ENCODE assay signal across 21 cellular contexts in genomic region chr5:95739857-95740256, GRCh38. TPM values are rescaled to one million over a fixed set of nuclear protein-coding genes. Genes with fewer than 3 reads are reported as not detected.
"Had no signal": no experiment of that assay in that cellular context is flagged by ENCODE, and none has a peak within 500 bp of the region (broad histone marks: within the 10 kb centered on the region; RNA-seq: fewer than 3 reads in every experiment).

No MANE protein-coding gene starts in this region.

- H3K36me3 ChIP-seq: lower lobe of right lung, neural progenitor cell had no signal

- H3K4me1 ChIP-seq: foreskin keratinocyte, neural progenitor cell had no signal

- DNase-seq: activated CD4-positive, alpha-beta T cell treated with anti-CD3 and anti-CD28 coated beads, Interleukin-2, amount 10 ng/mL, durations not matched to agents 7 days and 5 days; activated CD4-positive, CD25-positive, alpha-beta regulatory T cell treated with anti-CD3 and anti-CD28 coated beads, Interleukin-2, amount 50 U/mL, for 72 hours; activated CD8-positive, alpha-beta memory T cell treated with anti-CD3 and anti-CD28 coated beads, Interleukin-2, amount 10 ng/mL, durations not matched to agents 7 days and 5 days; activated CD8-positive, alpha-beta T cell treated with anti-CD3 and anti-CD28 coated beads for 36 hours; activated T-cell treated with anti-CD3 and anti-CD28 coated beads for 4 hours; central memory CD4-positive, alpha-beta T cell; dermis blood vessel endothelial cell; effector CD8-positive, alpha-beta T cell; foreskin keratinocyte; lower lobe of right lung; naive B cell; stimulated activated CD4-positive, alpha-beta T cell treated with anti-CD3 and anti-CD28 coated beads, Interleukin-1b, Interleukin-23, amount 100 ng/mL, for 48 hours; tibial artery had no signal

- H2AFZ ChIP-seq: neural progenitor cell had no signal

- H3K9me3 ChIP-seq: lower lobe of right lung, right atrium auricular region, tibial artery had no signal

- H3K9ac ChIP-seq: neural progenitor cell had no signal

- H3K27ac ChIP-seq: foreskin keratinocyte, lower lobe of right lung, neural progenitor cell, right atrium auricular region, tibial artery, VCaP had no signal

- H3K4me2 ChIP-seq: neural progenitor cell had no signal

- H3K4me3 ChIP-seq: lower lobe of right lung, neural progenitor cell, right atrium auricular region, tibial artery had no signal

- H3K27me3 ChIP-seq: foreskin keratinocyte, neural progenitor cell, right atrium auricular region, tibial artery had no signal

RNA-seq across cellular contexts. Expression of gene SPATA9, which starts 57.1 kb away (rescaled TPM):
- total RNA-seq: activated CD4-positive, alpha-beta T cell treated with anti-CD3 and anti-CD28 coated beads, Interleukin-2, amount 10 ng/mL, durations not matched to agents 7 days and 5 days; activated CD8-positive, alpha-beta memory T cell treated with anti-CD3 and anti-CD28 coated beads, Interleukin-2, amount 10 ng/mL, durations not matched to agents 7 days and 5 days; activated CD8-positive, alpha-beta T cell treated with anti-CD3 and anti-CD28 coated beads for 36 hours; activated naive CD4-positive, alpha-beta T cell treated with anti-CD3 and anti-CD28 coated beads, Interleukin-2, amount 50 U/mL, for 72 hours; dermis blood vessel endothelial cell; foreskin keratinocyte; glomerular endothelial cell; lower lobe of right lung; progenitor cell of endocrine pancreas; T-helper 2 cell treated with Interferon-gamma antibody and Interleukin-4, amounts not matched to agents 100 ng/mL and 5 ng/mL, for 36 hours had no signal
- polyA plus RNA-seq: foreskin keratinocyte, keratinocyte had no signal
